Comparison of ENCODE assay signal across 22 cellular contexts in the genomic region with DNA sequence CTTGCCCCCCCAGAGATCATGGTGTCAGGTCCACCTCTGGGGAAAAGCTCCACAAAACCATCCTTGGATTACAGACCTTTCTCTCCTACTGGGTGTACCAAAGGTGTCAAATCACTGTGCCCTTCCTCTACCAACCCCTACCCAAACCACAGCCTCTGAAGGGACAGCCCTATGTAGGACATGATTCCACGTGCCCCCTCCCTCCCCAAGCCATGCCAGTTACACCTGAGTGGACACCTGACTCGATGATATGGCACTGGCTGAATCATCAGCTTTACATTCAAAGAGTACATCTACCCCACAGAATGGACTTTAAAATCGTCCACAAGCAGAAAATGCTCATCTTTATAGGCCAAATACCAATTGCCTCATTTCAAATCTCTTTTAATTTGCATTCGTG. TPM values are rescaled to one million over a fixed set of nuclear protein-coding genes. Genes with fewer than 3 reads are reported as not detected.
DNase-seq lines count a peak whose midpoint lies in the region; ATAC-seq and TF ChIP-seq lines count a peak whose summit lies in the region.
"Had no signal": no experiment of that assay in that cellular context is flagged by ENCODE, and none has a peak within 500 bp of the region (broad histone marks: within the 10 kb centered on the region; RNA-seq: fewer than 3 reads in every experiment).

No MANE protein-coding gene starts in this region.

- no peak overlapping the region for H3K27ac ChIP-seq in colonic mucosa
- H3K27ac ChIP-seq: left ventricle myocardium inferior, sigmoid colon, uterus had no signal

- ATAC-seq in sciatic nerve (no peak), GM18498 (IDR thresholded peaks at IDR 0.05; ENCODE audit: unreplicated experiment) (no peak)

- CTCF ChIA-PET in activated naive CD4-positive, alpha-beta T cell treated with anti-CD3 and anti-CD28 coated beads, Interleukin-2, amount 10 ng/mL, durations not matched to agents 7 days and 5 days (lab: Charles Lee), result interaction anchor here (0.8 to 1.0 kb wide), 2 partner anchors 9 to 73 kb away, joined by 3 to 4 read pairs; no protein-coding TSS in a partner anchor
- CTCF ChIA-PET in activated CD4-positive, alpha-beta memory T cell treated with anti-CD3 and anti-CD28 coated beads, Interleukin-2, amount 10 ng/mL, durations not matched to agents 7 days and 5 days (lab: Charles Lee), result no interaction called here

- H3K36me3 ChIP-seq in colonic mucosa, result no peaks in the 10 kb centered on the region
- H3K36me3 ChIP-seq: left ventricle myocardium inferior, sigmoid colon, uterus had no signal

- peak overlapping the region; percentile 69 for H3K4me3 Mint-ChIP-seq in activated naive CD4-positive, alpha-beta T cell treated with anti-CD3 and anti-CD28 coated beads, Interleukin-2, amount 10 ng/mL, durations not matched to agents 7 days and 5 days
- H3K4me3 Mint-ChIP-seq in activated CD4-positive, alpha-beta memory T cell treated with anti-CD3 and anti-CD28 coated beads, Interleukin-2, amount 10 ng/mL, durations not matched to agents 7 days and 5 days, result no peak overlapping the region
- H3K4me3 Mint-ChIP-seq in activated naive CD8-positive, alpha-beta T cell, result peak overlapping the region; percentile 84
- H3K4me3 Mint-ChIP-seq: CD14-positive monocyte had no signal

- H3K9me3 Mint-ChIP-seq in activated naive CD4-positive, alpha-beta T cell treated with anti-CD3 and anti-CD28 coated beads, Interleukin-2, amount 10 ng/mL, durations not matched to agents 7 days and 5 days, result peaks cover 25% of the 10 kb centered on the region
- peaks cover 23% of the 10 kb centered on the region for H3K9me3 Mint-ChIP-seq in activated CD4-positive, alpha-beta memory T cell treated with anti-CD3 and anti-CD28 coated beads, Interleukin-2, amount 10 ng/mL, durations not matched to agents 7 days and 5 days
- peaks cover 12% of the 10 kb centered on the region for H3K9me3 Mint-ChIP-seq in activated naive CD8-positive, alpha-beta T cell (ENCODE audit: low read depth)

- peaks cover 85% of the 10 kb centered on the region for H3K36me3 Mint-ChIP-seq in activated naive CD4-positive, alpha-beta T cell treated with anti-CD3 and anti-CD28 coated beads, Interleukin-2, amount 10 ng/mL, durations not matched to agents 7 days and 5 days
- peaks cover 58% of the 10 kb centered on the region for H3K36me3 Mint-ChIP-seq in activated CD4-positive, alpha-beta memory T cell treated with anti-CD3 and anti-CD28 coated beads, Interleukin-2, amount 10 ng/mL, durations not matched to agents 7 days and 5 days (ENCODE audit: low read depth)
- peaks cover 28% of the 10 kb centered on the region for H3K36me3 Mint-ChIP-seq in activated naive CD8-positive, alpha-beta T cell

- no peak overlapping the region for H3K4me3 ChIP-seq in colonic mucosa
- H3K4me3 ChIP-seq: left ventricle myocardium inferior, sigmoid colon, uterus had no signal

- H3K9ac ChIP-seq in colonic mucosa (ENCODE audit: low read depth in 2 of 2, low read length in 2 of 2), result no peak overlapping the region

- peak overlapping the region; percentile 97 for H3K27ac Mint-ChIP-seq in activated naive CD4-positive, alpha-beta T cell treated with anti-CD3 and anti-CD28 coated beads, Interleukin-2, amount 10 ng/mL, durations not matched to agents 7 days and 5 days
- H3K27ac Mint-ChIP-seq in activated CD4-positive, alpha-beta memory T cell treated with anti-CD3 and anti-CD28 coated beads, Interleukin-2, amount 10 ng/mL, durations not matched to agents 7 days and 5 days, result peak overlapping the region; percentile 9
- peak overlapping the region; percentile 98 for H3K27ac Mint-ChIP-seq in activated naive CD8-positive, alpha-beta T cell
- H3K27ac Mint-ChIP-seq: H9 had no signal

- POLR2A ChIA-PET in activated CD4-positive, alpha-beta memory T cell treated with anti-CD3 and anti-CD28 coated beads, Interleukin-2, amount 10 ng/mL, durations not matched to agents 7 days and 5 days (lab: Charles Lee), result interaction anchor here (0.8 to 6.0 kb wide), 3 partner anchors 8 to 52 kb away, joined by 3 to 35 read pairs (median 3); no protein-coding TSS in a partner anchor

- H3K9me3 ChIP-seq in colonic mucosa, result no peaks in the 10 kb centered on the region
- H3K9me3 ChIP-seq: left ventricle myocardium inferior, sigmoid colon, uterus had no signal

- H3K27me3 ChIP-seq in colonic mucosa, result no peaks in the 10 kb centered on the region
- H3K27me3 ChIP-seq: sigmoid colon, uterus had no signal

- no peaks in the 10 kb centered on the region for H3K27me3 Mint-ChIP-seq in activated naive CD4-positive, alpha-beta T cell treated with anti-CD3 and anti-CD28 coated beads, Interleukin-2, amount 10 ng/mL, durations not matched to agents 7 days and 5 days
- H3K27me3 Mint-ChIP-seq in activated CD4-positive, alpha-beta memory T cell treated with anti-CD3 and anti-CD28 coated beads, Interleukin-2, amount 10 ng/mL, durations not matched to agents 7 days and 5 days, result no peaks in the 10 kb centered on the region
- H3K27me3 Mint-ChIP-seq in activated naive CD8-positive, alpha-beta T cell, result no peaks in the 10 kb centered on the region

- no peak for TF ChIP-seq CTCF in colonic mucosa (IDR thresholded peaks at IDR 0.05)

- no peaks in the 10 kb centered on the region for H3K4me1 ChIP-seq in colonic mucosa
- H3K4me1 ChIP-seq: left ventricle myocardium inferior, sigmoid colon, uterus had no signal

- DNase-seq in activated naive CD4-positive, alpha-beta T cell treated with anti-CD3 and anti-CD28 coated beads, Interleukin-2, amount 10 ng/mL, durations not matched to agents 7 days and 5 days, result no peak
- DNase-seq in activated naive CD4-positive, alpha-beta T cell treated with Interleukin-2 at 50 U/mL for 16 hours, result no peak
- no peak for DNase-seq in activated CD4-positive, alpha-beta memory T cell treated with anti-CD3 and anti-CD28 coated beads, Interleukin-2, amount 10 ng/mL, durations not matched to agents 7 days and 5 days
- DNase-seq in sciatic nerve (ENCODE audit: low spot score) (peak; percentile 21), colonic mucosa (no peak)
- DNase-seq: activated gamma-delta T cell, erythroblast, foreskin fibroblast, GDM1, H9, IMR-90, left ventricle myocardium inferior, midbrain, NCI-H1105, NCI-H446, OCI-M1, posterior cingulate gyrus, sigmoid colon, uterus had no signal

- peaks cover 95% of the 10 kb centered on the region for H3K4me1 Mint-ChIP-seq in activated naive CD4-positive, alpha-beta T cell treated with anti-CD3 and anti-CD28 coated beads, Interleukin-2, amount 10 ng/mL, durations not matched to agents 7 days and 5 days
- peaks cover 81% of the 10 kb centered on the region for H3K4me1 Mint-ChIP-seq in activated CD4-positive, alpha-beta memory T cell treated with anti-CD3 and anti-CD28 coated beads, Interleukin-2, amount 10 ng/mL, durations not matched to agents 7 days and 5 days
- peaks cover 94% of the 10 kb centered on the region for H3K4me1 Mint-ChIP-seq in activated naive CD8-positive, alpha-beta T cell (ENCODE audit: low read depth)

- intact Hi-C loops in sciatic nerve (cut with DNase I) (no loop called here), colonic mucosa (cut with DNase I) (loop anchor here (10.0 kb wide), 1 partner anchor 330 kb away; no protein-coding TSS in a partner anchor)

RNA-seq across cellular contexts. Expression of gene TRABD2A, which starts 26.0 kb away (rescaled TPM):
- 10 to 100 TPM; 35.9 to 38.3 TPM for total RNA-seq in activated CD4-positive, alpha-beta memory T cell treated with anti-CD3 and anti-CD28 coated beads, Interleukin-2, amount 10 ng/mL, durations not matched to agents 7 days and 5 days
- total RNA-seq in sciatic nerve, result 2.1 TPM
- total RNA-seq in colonic mucosa, result 100 to 1,000 TPM in 1 of 2 donors, 10 to 100 TPM in 1; 88.1 to 158 TPM

RNA-seq across cellular contexts. Expression of gene TMSB10, which starts 50.6 kb away (rescaled TPM):
- 1,000 to 10,000 TPM; 5,686 to 5,768 TPM for total RNA-seq in activated CD4-positive, alpha-beta memory T cell treated with anti-CD3 and anti-CD28 coated beads, Interleukin-2, amount 10 ng/mL, durations not matched to agents 7 days and 5 days
- total RNA-seq in sciatic nerve (1,367 TPM), colonic mucosa (1,000 to 10,000 TPM; 2,226 to 3,150 TPM)

Comparison
In these comparisons a context has a peak if more than half of its experiments do, and no peak if none do; other contexts are left out.
1. H3K27ac Mint-ChIP-seq: peak in every context shown above with its lines; median percentile 98 in activated naive CD8-positive, alpha-beta T cell; 97 in activated naive CD4-positive, alpha-beta T cell treated with anti-CD3 and anti-CD28 coated beads, Interleukin-2, amount 10 ng/mL, durations not matched to agents 7 days and 5 days; 9 in activated CD4-positive, alpha-beta memory T cell treated with anti-CD3 and anti-CD28 coated beads, Interleukin-2, amount 10 ng/mL, durations not matched to agents 7 days and 5 days.
2. RNA of gene TRABD2A, which starts 26.0 kb away (total RNA-seq): 88.1 to 158 TPM in colonic mucosa and 35.9 to 38.3 TPM in activated CD4-positive, alpha-beta memory T cell treated with anti-CD3 and anti-CD28 coated beads, Interleukin-2, amount 10 ng/mL, durations not matched to agents 7 days and 5 days; 2.1 TPM in sciatic nerve (single experiment); every median in the first group is over 10 times any median in the second.